In genomic region chr12:113237748-113238147, GRCh38 we compare ENCODE assay signal across 12 cellular contexts. TPM values are rescaled to one million over a fixed set of nuclear protein-coding genes. Genes with fewer than 3 reads are reported as not detected.
A peak's percentile ranks its signal among the peaks of the same experiment; 100 is the strongest.
DNase-seq lines count a peak whose midpoint lies in the region; ATAC-seq, FAIRE-seq and TF ChIP-seq lines count a peak whose summit lies in the region.
"Had no signal": no experiment of that assay in that cellular context is flagged by ENCODE, and none has a peak within 500 bp of the region (broad histone marks: within the 10 kb centered on the region; RNA-seq: fewer than 3 reads in every experiment).

No MANE protein-coding gene starts in this region.

- TF ChIP-seq POLR2A in GM12892 (IDR thresholded peaks at IDR 0.05; ENCODE audit: low read depth, low read length), result no peak

- H3K27ac Mint-ChIP-seq in CD14-positive monocyte, result peak overlapping the region; percentile 85 to 96 (median 92)
- peak overlapping the region; percentile 50 for H3K27ac Mint-ChIP-seq in neural crest cell (ENCODE audit: unreplicated experiment)

- TF ChIP-seq CTCF in CD14-positive monocyte (IDR thresholded peaks at IDR 0.05) (no peak), neural crest cell (conservative IDR thresholded peaks at IDR 0.05) (no peak)

- no peak for DNase-seq in CD14-positive monocyte (ENCODE audit: low spot score)
- peak; percentile 48 for DNase-seq in OCI-M2 (lab: John Stamatoyannopoulos, UW; ENCODE audit: unreplicated experiment)
- peak; percentile 48 for DNase-seq in dermis blood vessel endothelial cell
- no peak for DNase-seq in neural crest cell (ENCODE audit: low read depth, low spot score)
- DNase-seq in COLO668 (lab: John Stamatoyannopoulos, UW; ENCODE audit: unreplicated experiment), result no peak
- no peak for DNase-seq in inferior parietal cortex (ENCODE audit: extremely low spot score)
- DNase-seq in GM12892 (ENCODE audit: insufficient read length), result no peak
- DNase-seq: activated CD4-positive, alpha-beta T cell treated with anti-CD3 and anti-CD28 coated beads for 4 hours; BE2C; KG1; stimulated activated naive CD8-positive, alpha-beta T cell treated with anti-CD3 and anti-CD28 coated beads, Interleukin-15, Interleukin-2, amounts not matched to agents 100 U/mL and 50 U/mL, for 24 hours had no signal

- H3K4me3 Mint-ChIP-seq in CD14-positive monocyte (peak overlapping the region in 1 of 2 donors; percentile 75), neural crest cell (no peak overlapping the region)

- H3K36me3 Mint-ChIP-seq in CD14-positive monocyte, result peaks cover 43 to 68% of the 10 kb centered on the region in 2 donors
- H3K36me3 Mint-ChIP-seq in neural crest cell (ENCODE audit: low read depth), result peaks cover 2% of the 10 kb centered on the region

- ATAC-seq in GM21786 (IDR thresholded peaks at IDR 0.05; ENCODE audit: unreplicated experiment), result no peak
- ATAC-seq: stimulated activated naive CD8-positive, alpha-beta T cell treated with anti-CD3 and anti-CD28 coated beads, Interleukin-15, Interleukin-2, amounts not matched to agents 100 U/mL and 50 U/mL, for 24 hours had no signal

- H3K27me3 Mint-ChIP-seq in CD14-positive monocyte (ENCODE audit: low read depth in 3 of 3) (peaks cover 0 to 4% (median 0%) of the 10 kb centered on the region in 3 donors), neural crest cell (ENCODE audit: low read depth) (no peaks in the 10 kb centered on the region)

- peaks cover 0 to 2% (median 0%) of the 10 kb centered on the region in 7 donors for H3K9me3 Mint-ChIP-seq in CD14-positive monocyte
- H3K9me3 Mint-ChIP-seq in neural crest cell, result no peaks in the 10 kb centered on the region

- H3K4me1 Mint-ChIP-seq in CD14-positive monocyte, result peaks cover 91% of the 10 kb centered on the region
- H3K4me1 Mint-ChIP-seq in neural crest cell, result peaks cover 26% of the 10 kb centered on the region

- intact Hi-C loops in CD14-positive monocyte (cut with micrococcal nuclease), result loop anchor here (2.0 to 5.0 kb wide), 4 partner anchors 15 to 40 kb away; no protein-coding TSS in a partner anchor

- no peak for FAIRE-seq in GM12892 (lab: Jason Lieb, UNC)

RNA-seq across cellular contexts. Expression of gene TPCN1, which starts 16.5 kb away (rescaled TPM):
- polyA plus RNA-seq in CD14-positive monocyte, result 10 to 100 TPM; 20.4 to 34.9 TPM
- 11.2 and 15.1 TPM in 2 replicates for total RNA-seq in dermis blood vessel endothelial cell
- total RNA-seq in neural crest cell, result 18.3 and 18.9 TPM in 2 replicates
- polyA plus RNA-seq in GM12892 (2012; ENCODE audit: missing spikeins), result 23.5 TPM

RNA-seq across cellular contexts. Expression of gene RITA1, which starts 52.2 kb away (rescaled TPM):
- 10 to 100 TPM; 16.4 to 17.6 TPM for polyA plus RNA-seq in CD14-positive monocyte
- total RNA-seq in dermis blood vessel endothelial cell (25.0 and 28.3 TPM in 2 replicates), neural crest cell (20.0 and 20.1 TPM in 2 replicates)
- 10.5 TPM for polyA plus RNA-seq in GM12892 (2012; ENCODE audit: missing spikeins)

RNA-seq across cellular contexts. Expression of gene DDX54, which starts 52.5 kb away (rescaled TPM):
- 10 to 100 TPM in 1 of 2 donors, 1 to 10 TPM in 1; 7.9 to 13.6 TPM for polyA plus RNA-seq in CD14-positive monocyte
- total RNA-seq in dermis blood vessel endothelial cell, result 44.7 and 49.0 TPM in 2 replicates
- total RNA-seq in neural crest cell, result 68.5 and 69.7 TPM in 2 replicates
- polyA plus RNA-seq in GM12892 (2012; ENCODE audit: missing spikeins), result 27.4 TPM

Comparison
In these comparisons a context has a peak if more than half of its experiments do, and no peak if none do; other contexts are left out.
1. DNase-seq: peak in OCI-M2 (single experiment) and dermis blood vessel endothelial cell (single experiment); none in CD14-positive monocyte (single experiment), neural crest cell (single experiment), COLO668 (single experiment), inferior parietal cortex (single experiment) and GM12892 (single experiment).